Comparison of ENCODE assay signal across 14 cellular contexts in the genomic region with DNA sequence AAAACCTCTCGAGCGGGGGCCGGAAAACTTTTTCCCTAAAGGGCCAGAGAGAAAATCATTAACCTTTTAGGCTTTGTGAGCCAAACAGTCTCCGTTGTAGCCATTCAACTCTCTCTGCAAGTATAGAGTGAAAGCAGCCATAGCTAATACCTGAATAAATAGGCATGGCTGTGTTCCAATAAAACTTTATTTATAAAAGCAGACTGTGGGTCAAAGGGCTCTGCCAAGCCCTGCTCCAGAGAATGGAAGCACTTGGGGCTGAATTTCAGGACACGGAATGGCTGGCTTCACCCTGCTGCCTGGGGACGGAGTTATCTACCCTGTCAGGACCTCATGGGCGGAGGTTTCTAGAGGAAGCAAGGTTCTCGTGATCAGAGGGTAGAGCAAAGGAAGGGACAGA.
"Had no signal": no experiment of that assay in that cellular context is flagged by ENCODE, and none has a peak within 500 bp of the region (broad histone marks: within the 10 kb centered on the region; RNA-seq: fewer than 3 reads in every experiment).

No MANE protein-coding gene starts in this region.

- H3K4me3 ChIP-seq: heart left ventricle, left ventricle myocardium inferior, spleen had no signal

- H3K9me3 ChIP-seq: esophagus squamous epithelium, heart left ventricle, left ventricle myocardium inferior, spleen had no signal

- H3K4me1 ChIP-seq: foreskin keratinocyte, spleen had no signal

- H3K27me3 ChIP-seq: foreskin keratinocyte, heart left ventricle had no signal

- FAIRE-seq: endometrium, keratinocyte had no signal

- DNase-seq: activated CD4-positive, alpha-beta T cell treated with anti-CD3 and anti-CD28 coated beads, Interleukin-2, amount 50 U/mL, for 4 hours; activated T-cell treated with anti-CD3 and anti-CD28 coated beads, Interleukin-2, amount 50 U/mL, for 1 hour; brain microvascular endothelial cell; esophagus squamous epithelium; foreskin keratinocyte; heart left ventricle; left ventricle myocardium inferior; right cardiac atrium; spleen; stimulated activated CD4-positive, alpha-beta T cell treated with anti-CD3 and anti-CD28 coated beads, Interleukin-1b, Interleukin-23, amount 100 ng/mL, for 48 hours; stimulated activated naive CD4-positive, alpha-beta T cell had no signal

- H3K27ac ChIP-seq: brain microvascular endothelial cell, esophagus squamous epithelium, foreskin keratinocyte, left ventricle myocardium inferior, spleen had no signal

- H3K36me3 ChIP-seq: brain microvascular endothelial cell, spleen had no signal

- ATAC-seq: activated CD4-positive, CD25-positive, alpha-beta regulatory T cell treated with anti-CD3 and anti-CD28 coated beads, Interleukin-2, amount 50 U/mL, for 24 hours; foreskin keratinocyte; heart left ventricle; right cardiac atrium had no signal
